ENCODE assay signal across 22 cellular contexts in the genomic region with DNA sequence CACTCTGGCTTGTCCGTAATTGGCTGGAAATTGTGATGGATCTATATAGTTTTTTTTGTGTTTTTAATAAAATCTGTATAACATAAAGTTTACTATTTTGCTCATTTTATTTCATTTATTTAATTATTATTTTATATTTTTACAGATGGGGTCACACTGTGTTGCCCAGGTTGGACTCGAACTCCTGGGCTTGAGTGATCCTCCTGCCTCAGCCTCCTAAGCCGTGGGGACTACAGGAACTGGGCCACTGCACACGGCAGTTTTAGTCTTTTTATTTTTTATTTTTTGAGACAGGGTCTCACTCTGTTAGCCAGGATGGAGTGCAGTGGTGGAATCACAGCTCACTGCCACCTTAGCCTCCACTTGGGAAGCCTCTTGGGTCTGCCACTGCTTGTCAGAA.
"Had no signal": no experiment of that assay in that cellular context is flagged by ENCODE, and none has a peak within 500 bp of the region (broad histone marks: within the 10 kb centered on the region; RNA-seq: fewer than 3 reads in every experiment).

No MANE protein-coding gene starts in this region.

- H3K9me3 ChIP-seq: ovary, sigmoid colon, suprapubic skin, upper lobe of right lung, uterus had no signal

- DNase-seq: cortex of kidney; effector memory CD8-positive, alpha-beta T cell; kidney; mesenchymal stem cell; naive thymus-derived CD8-positive, alpha-beta T cell; nephron progenitor cell; occipital lobe; ovary; posterior cingulate gyrus; psoas muscle; right cardiac atrium; sigmoid colon; stimulated activated CD4-positive, alpha-beta T cell treated with anti-CD3 and anti-CD28 coated beads, Interleukin-2, amount 100 ng/mL, for 24 hours; stimulated activated CD4-positive, alpha-beta T cell treated with anti-CD3 and anti-CD28 coated beads, Interleukin-4, amount 100 ng/mL, for 24 hours; stimulated activated naive B cell treated with anti-CD40 and anti-IgM and Interleukin-4, amounts not matched to agents 10 μg/mL and 1 μg/mL and 100 μg/mL, for 72 hours; stimulated activated naive CD8-positive, alpha-beta T cell treated with anti-CD3 and anti-CD28 coated beads, Interleukin-15, amount 100 ng/mL, for 72 hours; transverse colon; upper lobe of right lung; uterus had no signal

- H3K4me1 ChIP-seq: psoas muscle, sigmoid colon, suprapubic skin, upper lobe of right lung, uterus had no signal

- H3K4me3 Mint-ChIP-seq: effector memory CD8-positive, alpha-beta T cell; naive thymus-derived CD8-positive, alpha-beta T cell; nephron progenitor cell; stimulated activated naive B cell treated with anti-CD40 and anti-IgM and Interleukin-4, amounts not matched to agents 10 μg/mL and 1 μg/mL and 100 μg/mL, for 72 hours; stimulated activated naive CD8-positive, alpha-beta T cell treated with anti-CD3 and anti-CD28 coated beads, Interleukin-15, amount 100 ng/mL, for 72 hours had no signal

- H3K27ac Mint-ChIP-seq: effector memory CD8-positive, alpha-beta T cell; naive thymus-derived CD8-positive, alpha-beta T cell; stimulated activated naive B cell treated with anti-CD40 and anti-IgM and Interleukin-4, amounts not matched to agents 10 μg/mL and 1 μg/mL and 100 μg/mL, for 72 hours; stimulated activated naive CD8-positive, alpha-beta T cell treated with anti-CD3 and anti-CD28 coated beads, Interleukin-15, amount 100 ng/mL, for 72 hours had no signal

- H3K9me3 Mint-ChIP-seq: effector memory CD8-positive, alpha-beta T cell had no signal

- H3K27ac ChIP-seq: ovary, psoas muscle, sigmoid colon, suprapubic skin, transverse colon, upper lobe of right lung, uterus had no signal

- H3K27me3 Mint-ChIP-seq: effector memory CD8-positive, alpha-beta T cell; naive thymus-derived CD8-positive, alpha-beta T cell; stimulated activated naive B cell treated with anti-CD40 and anti-IgM and Interleukin-4, amounts not matched to agents 10 μg/mL and 1 μg/mL and 100 μg/mL, for 72 hours; stimulated activated naive CD8-positive, alpha-beta T cell treated with anti-CD3 and anti-CD28 coated beads, Interleukin-15, amount 100 ng/mL, for 72 hours had no signal

- H3K36me3 ChIP-seq: ovary, uterus had no signal

- H3K4me3 ChIP-seq: lung, ovary, psoas muscle, sigmoid colon, suprapubic skin, transverse colon, upper lobe of right lung, uterus had no signal

- H3K4me1 Mint-ChIP-seq: naive thymus-derived CD8-positive, alpha-beta T cell; nephron progenitor cell; stimulated activated naive B cell treated with anti-CD40 and anti-IgM and Interleukin-4, amounts not matched to agents 10 μg/mL and 1 μg/mL and 100 μg/mL, for 72 hours; stimulated activated naive CD8-positive, alpha-beta T cell treated with anti-CD3 and anti-CD28 coated beads, Interleukin-15, amount 100 ng/mL, for 72 hours had no signal

- H3K27me3 ChIP-seq: ovary, sigmoid colon, suprapubic skin, transverse colon, upper lobe of right lung, uterus had no signal

- FAIRE-seq: frontal cortex, kidney had no signal
